In genomic region chr11:128738942-128739341, GRCh38 we compare ENCODE assay signal across 11 cellular contexts. TPM values are rescaled to one million over a fixed set of nuclear protein-coding genes. Genes with fewer than 3 reads are reported as not detected.
DNase-seq lines count a peak whose midpoint lies in the region; ATAC-seq, FAIRE-seq and TF ChIP-seq lines count a peak whose summit lies in the region.
"Had no signal": no experiment of that assay in that cellular context is flagged by ENCODE, and none has a peak within 500 bp of the region (broad histone marks: within the 10 kb centered on the region; RNA-seq: fewer than 3 reads in every experiment).

No MANE protein-coding gene starts in this region.

- TF ChIP-seq POLR2A in GM12878 (IDR thresholded peaks at IDR 0.05; ENCODE audit: low read depth, low read length), result no peak

- H3K27me3 Mint-ChIP-seq in activated naive CD4-positive, alpha-beta T cell treated with anti-CD3 and anti-CD28 coated beads for 36 hours (ENCODE audit: low read depth), result no peaks in the 10 kb centered on the region
- no peaks in the 10 kb centered on the region for H3K27me3 Mint-ChIP-seq in stimulated activated naive B cell treated with anti-CD40 and anti-IgM and Interleukin-4, amounts not matched to agents 10 μg/mL and 1 μg/mL and 100 μg/mL, for 72 hours

- no peaks in the 10 kb centered on the region for H3K27me3 ChIP-seq in GM12878 (replicated peaks in 1 of 2; ENCODE audit: control insufficient read depth in 2 of 2, insufficient read depth in 2 of 2, low read length in 1 of 2)

- H3K27ac Mint-ChIP-seq in activated naive CD4-positive, alpha-beta T cell treated with anti-CD3 and anti-CD28 coated beads for 36 hours, result peak overlapping the region; percentile 3
- peak overlapping the region; percentile 91 for H3K27ac Mint-ChIP-seq in stimulated activated naive B cell treated with anti-CD40 and anti-IgM and Interleukin-4, amounts not matched to agents 10 μg/mL and 1 μg/mL and 100 μg/mL, for 72 hours

- no peaks in the 10 kb centered on the region for H4K20me1 ChIP-seq in GM12878 (ENCODE audit: control insufficient read depth, insufficient read depth)

- in situ Hi-C loops in GM12878 (cut with MboI), result no loop called here

- 42% methylated on average over 4 of the region's 4 CpGs for WGBS in GM12878 (ENCODE audit: insufficient coverage, insufficient replicate concordance, low lambda C conversion rate, missing lambda C conversion rate)

- no peak overlapping the region for H3K4me3 ChIP-seq in GM12878

- peaks cover 75% of the 10 kb centered on the region for H3K4me1 Mint-ChIP-seq in activated naive CD4-positive, alpha-beta T cell treated with anti-CD3 and anti-CD28 coated beads for 36 hours (ENCODE audit: low read depth)
- peaks cover 61 to 93% of the 10 kb centered on the region in 2 donors for H3K4me1 Mint-ChIP-seq in stimulated activated naive B cell treated with anti-CD40 and anti-IgM and Interleukin-4, amounts not matched to agents 10 μg/mL and 1 μg/mL and 100 μg/mL, for 72 hours

- H2AFZ ChIP-seq in GM12878 (ENCODE audit: control insufficient read depth, low read depth, low read length), result no peak overlapping the region

- no peak for TF ChIP-seq RAD21 in GM12878 (IDR thresholded peaks at IDR 0.05; ENCODE audit: insufficient read depth, low read depth, low read length)

- H3K9me3 Mint-ChIP-seq in activated naive CD4-positive, alpha-beta T cell treated with anti-CD3 and anti-CD28 coated beads for 36 hours, result no peaks in the 10 kb centered on the region
- no peaks in the 10 kb centered on the region for H3K9me3 Mint-ChIP-seq in stimulated activated naive B cell treated with anti-CD40 and anti-IgM and Interleukin-4, amounts not matched to agents 10 μg/mL and 1 μg/mL and 100 μg/mL, for 72 hours

- no peak for DNase-seq in activated naive CD4-positive, alpha-beta T cell treated with anti-CD3 and anti-CD28 coated beads for 36 hours
- no peak for DNase-seq in activated naive CD4-positive, alpha-beta T cell treated with anti-CD3 and anti-CD28 coated beads, Interleukin-2, amount 50 U/mL, for 16 hours
- DNase-seq in OCI-M1 (lab: John Stamatoyannopoulos, UW) (peak; percentile 23), GM12878 (ENCODE audit: low read depth, low spot score) (no peak)
- DNase-seq in stimulated activated naive B cell treated with anti-CD40 and anti-IgM and Interleukin-4, amounts not matched to agents 10 μg/mL and 1 μg/mL and 100 μg/mL, for 72 hours, result no peak
- DNase-seq in stimulated activated naive CD4-positive, alpha-beta T cell treated with Interleukin-2 at 50 U/mL for 16 hours (lab: John Stamatoyannopoulos, UW), result no peak
- DNase-seq: H7, mammary epithelial cell, NCI-H446 treated with DMSO at 0.1 percent for 48 hours had no signal

- RAD21 ChIA-PET in GM12878 (lab: Charles Lee; ENCODE audit: unreplicated experiment), result interaction anchor here (0.6 to 9.7 kb wide), 4 partner anchors 19 to 107 kb away, joined by 3 to 85 read pairs (median 44); no protein-coding TSS in a partner anchor

- H3K4me3 Mint-ChIP-seq in activated naive CD4-positive, alpha-beta T cell treated with anti-CD3 and anti-CD28 coated beads for 36 hours, result peak overlapping the region; percentile 42
- peak overlapping the region; percentile 56 to 57 for H3K4me3 Mint-ChIP-seq in stimulated activated naive B cell treated with anti-CD40 and anti-IgM and Interleukin-4, amounts not matched to agents 10 μg/mL and 1 μg/mL and 100 μg/mL, for 72 hours

- SMC1A ChIA-PET in GM12878 (lab: Charles Lee; ENCODE audit: uncharacterized antibody, unreplicated experiment), result interaction anchor here (0.5 to 17.6 kb wide), 6 partner anchors 15 to 92 kb away, joined by 3 to 263 read pairs (median 42); no protein-coding TSS in a partner anchor

- intact Hi-C loops in activated naive CD4-positive, alpha-beta T cell treated with anti-CD3 and anti-CD28 coated beads for 36 hours (cut with micrococcal nuclease), result loop anchor here (1.0 to 10.0 kb wide), 2 partner anchors 10 to 1266 kb away; partner anchors contain the start of gene PRDM10
- intact Hi-C loops in GM12878 (cut with micrococcal nuclease; ENCODE audit: unreplicated experiment), result no loop called here

- BruUV-seq in GM12878 (replicated peaks; lab: Mats Ljungman, UMichigan), result no TSS peak

- ATAC-seq in GM12878, result no peak
- no peak for ATAC-seq in stimulated activated naive B cell treated with anti-CD40 and anti-IgM and Interleukin-4, amounts not matched to agents 10 μg/mL and 1 μg/mL and 100 μg/mL, for 72 hours (replicated peaks)
- ATAC-seq in GM18520 (IDR thresholded peaks at IDR 0.05; ENCODE audit: unreplicated experiment), result no peak
- no peak for ATAC-seq in HG03520 (IDR thresholded peaks at IDR 0.05; ENCODE audit: unreplicated experiment)

- no peak overlapping the region for H3K9ac ChIP-seq in GM12878 (ENCODE audit: control insufficient read depth, insufficient read depth, low read length)

- peaks cover 0 to 7% of the 10 kb centered on the region in 2 experiments; a peak in 1 of 4 replicates for H3K36me3 ChIP-seq in GM12878 (ENCODE audit: control insufficient read depth in 2 of 2, insufficient read depth in 2 of 2, low read length in 1 of 2)

- H3K36me3 Mint-ChIP-seq in activated naive CD4-positive, alpha-beta T cell treated with anti-CD3 and anti-CD28 coated beads for 36 hours (ENCODE audit: low read depth), result peaks cover 2% of the 10 kb centered on the region
- H3K36me3 Mint-ChIP-seq in stimulated activated naive B cell treated with anti-CD40 and anti-IgM and Interleukin-4, amounts not matched to agents 10 μg/mL and 1 μg/mL and 100 μg/mL, for 72 hours, result peaks cover 18 to 30% of the 10 kb centered on the region in 2 donors

- H3K79me2 ChIP-seq in GM12878 (ENCODE audit: control insufficient read depth, insufficient read depth, low read length), result peaks cover 58% of the 10 kb centered on the region

- no peak for TF ChIP-seq EP300 in GM12878 (IDR thresholded peaks at IDR 0.05; ENCODE audit: borderline replicate concordance in 1 of 2, control insufficient read depth in 1 of 2, low read depth in 2 of 2, low read length in 2 of 2)

- H3K9me3 ChIP-seq in GM12878 (replicated peaks; ENCODE audit: control insufficient read depth, insufficient read depth, low read length), result no peaks in the 10 kb centered on the region

- CTCF ChIA-PET in activated naive CD4-positive, alpha-beta T cell treated with anti-CD3 and anti-CD28 coated beads for 36 hours (lab: Charles Lee), result interaction anchor here (0.8 to 1.7 kb wide), 4 partner anchors 15 to 118 kb away, joined by 3 to 6 read pairs (median 3); no protein-coding TSS in a partner anchor
- CTCF ChIA-PET in GM12878 (lab: Yijun Ruan, JAX), result interaction anchor here (0.6 to 7.0 kb wide), 3 partner anchors 9 to 92 kb away, joined by 3 to 90 read pairs (median 9); no protein-coding TSS in a partner anchor

- H3K27ac ChIP-seq in GM12878 (ENCODE audit: control insufficient read depth, insufficient read depth), result 0 out of 2 replicates have a peak overlapping the region, but pooled peaks have one; percentile 9

- no peak for TF ChIP-seq CTCF in GM12878 (IDR thresholded peaks at IDR 0.05 in 2 of 3, conservative IDR thresholded peaks at IDR 0.05 in 1 of 3; ENCODE audit: control insufficient read depth in 2 of 3, extremely low read depth in 1 of 3, insufficient read depth in 1 of 3, low read depth in 3 of 3, low read length in 3 of 3)

- POLR2A ChIA-PET in GM12878 (lab: Charles Lee), result interaction anchor here (0.5 to 0.8 kb wide), 2 partner anchors 16 to 172 kb away, joined by 3 read pairs; no protein-coding TSS in a partner anchor

- peaks cover 38% of the 10 kb centered on the region for H3K4me1 ChIP-seq in GM12878 (ENCODE audit: control insufficient read depth, insufficient read depth, low read length)

- 0 out of 2 replicates have a peak overlapping the region, but pooled peaks have one; percentile 3 for H3K4me2 ChIP-seq in GM12878 (ENCODE audit: control insufficient read depth, insufficient read depth)

- FAIRE-seq in GM12878 (lab: Jason Lieb, UNC), result no peak

RNA-seq across cellular contexts. Expression of gene FLI1, which starts 45.1 kb away (rescaled TPM):
- total RNA-seq in activated naive CD4-positive, alpha-beta T cell treated with anti-CD3 and anti-CD28 coated beads for 36 hours, result 10 to 100 TPM; 64.0 to 65.0 TPM
- total RNA-seq in GM12878 (2013; cell fraction: nucleolus; rRNA removed), result 26.5 and 33.7 TPM in 2 replicates
- total RNA-seq in GM12878 (2014; rRNA removed) (37.7 and 38.5 TPM in 2 replicates), GM12878 (2014; rRNA removed; fragmentation: Illumina TruSeq; extraction: Trizol) (35.7 and 37.6 TPM in 2 replicates), GM12878 (2021) (50.6 and 53.3 TPM in 2 replicates)
- polyA plus RNA-seq in GM12878 (2011; ENCODE audit: low read depth), result 8.6 TPM
- polyA plus RNA-seq in GM12878 (2011; rRNA removed) (24.7 and 38.0 TPM in 2 replicates), GM12878 (2014; fragmentation: Illumina TruSeq; extraction: Trizol) (37.9 and 46.3 TPM in 2 replicates), GM12878 (2014; fragmentation: Nextera tagmentation; extraction: Ambion mirVana) (10 to 100 TPM; 12.5 to 15.8 TPM), GM12878 (2014; rRNA removed) (58.8 and 61.9 TPM in 2 replicates), GM12878 (2016; fragmentation: Nextera tagmentation; extraction: Ambion mirVana) (10 to 100 TPM; 39.1 to 44.8 TPM)
- 21.8 and 39.8 TPM in 2 replicates for polyA plus RNA-seq in GM12878 (2011; cell fraction: cytosol; rRNA removed)
- polyA plus RNA-seq in GM12878 (2011; cell fraction: nucleus; rRNA removed), result 20.0 and 24.1 TPM in 2 replicates
- 28.8 and 36.2 TPM in 2 replicates for polyA plus RNA-seq in GM12878 (2012)
- polyA minus RNA-seq in GM12878 (2011; rRNA and poly(A)+ RNA removed), result 65.9 and 70.0 TPM in 2 replicates
- 19.4 and 27.8 TPM in 2 replicates for polyA minus RNA-seq in GM12878 (2011; cell fraction: cytosol; rRNA and poly(A)+ RNA removed)
- 12.7 and 34.6 TPM in 2 replicates for polyA minus RNA-seq in GM12878 (2011; cell fraction: nucleus; rRNA and poly(A)+ RNA removed)
